ENCODE assay signal across 10 cellular contexts in the genomic region with DNA sequence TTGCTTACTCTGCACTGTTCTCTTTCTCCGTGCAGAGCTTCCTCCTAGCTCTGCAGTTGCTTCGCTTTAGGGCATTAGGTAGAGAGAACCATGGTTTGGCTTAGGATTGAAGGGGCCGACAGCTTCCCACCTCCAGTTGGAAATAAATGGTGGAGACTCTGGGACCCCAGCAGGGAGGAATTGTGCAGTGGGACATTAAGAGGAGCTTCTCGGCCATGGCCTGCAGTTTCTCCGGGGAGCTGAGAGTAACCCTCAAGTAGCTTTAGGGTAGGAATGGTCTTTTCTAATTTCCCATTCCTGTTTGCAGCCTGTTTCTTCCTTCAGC. TPM values are rescaled to one million over a fixed set of nuclear protein-coding genes. Genes with fewer than 3 reads are reported as not detected.
DNase-seq lines count a peak whose midpoint lies in the region; ATAC-seq, FAIRE-seq and TF ChIP-seq lines count a peak whose summit lies in the region.
"Had no signal": no experiment of that assay in that cellular context is flagged by ENCODE, and none has a peak within 500 bp of the region (broad histone marks: within the 10 kb centered on the region; RNA-seq: fewer than 3 reads in every experiment).

No MANE protein-coding gene starts in this region.

- H3K4me3 Mint-ChIP-seq in activated naive CD8-positive, alpha-beta T cell treated with anti-CD3 and anti-CD28 coated beads, Interleukin-2, amount 50 U/mL, for 24 hours: no peak overlapping the region
- H3K4me3 Mint-ChIP-seq: stimulated activated naive B cell treated with anti-CD40 and anti-IgM and Interleukin-4, amounts not matched to agents 10 μg/mL and 1 μg/mL and 100 μg/mL, for 72 hours had no signal

- H3K36me3 ChIP-seq in HUES6 (ENCODE audit: control insufficient read depth, insufficient read depth, low read length): peaks cover 20% of the 10 kb centered on the region
- H3K36me3 ChIP-seq in kidney (ENCODE audit: control insufficient read depth in 1 of 2, insufficient read depth in 2 of 2, low read length in 2 of 2): peaks cover 8 to 12% of the 10 kb centered on the region in 2 donors

- H3K9me3 Mint-ChIP-seq in activated naive CD8-positive, alpha-beta T cell treated with anti-CD3 and anti-CD28 coated beads, Interleukin-2, amount 50 U/mL, for 24 hours: no peaks in the 10 kb centered on the region
- H3K9me3 Mint-ChIP-seq: stimulated activated naive B cell treated with anti-CD40 and anti-IgM and Interleukin-4, amounts not matched to agents 10 μg/mL and 1 μg/mL and 100 μg/mL, for 72 hours had no signal

- peak overlapping the region; percentile 60 for H3K27ac Mint-ChIP-seq in activated naive CD8-positive, alpha-beta T cell treated with anti-CD3 and anti-CD28 coated beads, Interleukin-2, amount 50 U/mL, for 24 hours

- H3K4me3 ChIP-seq in HUES6 (ENCODE audit: low read depth, low read length): peak overlapping the region; percentile 88
- H3K4me3 ChIP-seq in kidney (ENCODE audit: low read length in 2 of 2): peak overlapping the region; percentile 89 to 92

- H3K27me3 ChIP-seq in HUES6 (ENCODE audit: control insufficient read depth, insufficient read depth, low read length): peaks cover 16% of the 10 kb centered on the region
- H3K27me3 ChIP-seq: foreskin keratinocyte had no signal

- ATAC-seq in activated naive CD8-positive, alpha-beta T cell treated with anti-CD3 and anti-CD28 coated beads, Interleukin-2, amount 50 U/mL, for 24 hours: no peak
- no peak for ATAC-seq in HG02981 (IDR thresholded peaks at IDR 0.05; ENCODE audit: unreplicated experiment)
- ATAC-seq in GM18502 (IDR thresholded peaks at IDR 0.05; ENCODE audit: poor library complexity, unreplicated experiment): no peak
- ATAC-seq: foreskin keratinocyte; stimulated activated naive B cell treated with anti-CD40 and anti-IgM and Interleukin-4, amounts not matched to agents 10 μg/mL and 1 μg/mL and 100 μg/mL, for 72 hours had no signal

- no peak for FAIRE-seq in kidney (lab: Jason Lieb, UNC)
- FAIRE-seq: H54 had no signal

- H3K4me1 ChIP-seq in HUES6 (ENCODE audit: control insufficient read depth, insufficient read depth, low read length) (peaks cover 12% of the 10 kb centered on the region), kidney (ENCODE audit: control insufficient read depth in 1 of 2, insufficient read depth in 1 of 2, low read depth in 1 of 2, low read length in 2 of 2) (peaks cover 15 to 17% of the 10 kb centered on the region in 2 donors)

- no peak for TF ChIP-seq CTCF in kidney (IDR thresholded peaks at IDR 0.05; ENCODE audit: borderline replicate concordance, extremely low read depth, insufficient read depth)
- no peak for TF ChIP-seq CTCF in GM10248 (IDR thresholded peaks at IDR 0.05; ENCODE audit: control extremely low read depth, extremely low read depth, low read depth, missing control alignments)

- H3K9ac ChIP-seq in HUES6 (ENCODE audit: low read length) (peak overlapping the region; percentile 73), kidney (ENCODE audit: low read length in 2 of 2) (peak overlapping the region in 1 of 2 donors; percentile 87)

- CTCF ChIA-PET in GM10248 (lab: Yijun Ruan, JAX): interaction anchor here (0.8 to 16.4 kb wide), 20 partner anchors 9 to 801 kb away, joined by 3 to 174 read pairs (median 4); partner anchors contain the start of gene FBXL15

- H3K4me1 Mint-ChIP-seq in activated naive CD8-positive, alpha-beta T cell treated with anti-CD3 and anti-CD28 coated beads, Interleukin-2, amount 50 U/mL, for 24 hours: peaks cover 15% of the 10 kb centered on the region

- no peak for DNase-seq in activated naive CD8-positive, alpha-beta T cell treated with anti-CD3 and anti-CD28 coated beads, Interleukin-2, amount 50 U/mL, for 24 hours
- DNase-seq in kidney (no peak), substantia nigra (lab: John Stamatoyannopoulos, UW) (peak in 3 of 49 donors; percentile 6 to 44 (median 42)), GM10248 (ENCODE audit: extremely low spot score) (no peak)
- DNase-seq: stimulated activated naive B cell treated with anti-CD40 and anti-IgM and Interleukin-4, amounts not matched to agents 10 μg/mL and 1 μg/mL and 100 μg/mL, for 72 hours had no signal

- intact Hi-C loops in kidney (cut with DNase I): no loop called here

- H3K36me3 Mint-ChIP-seq in activated naive CD8-positive, alpha-beta T cell treated with anti-CD3 and anti-CD28 coated beads, Interleukin-2, amount 50 U/mL, for 24 hours (ENCODE audit: low read depth): no peaks in the 10 kb centered on the region

- H3K9me3 ChIP-seq in HUES6 (ENCODE audit: control insufficient read depth, insufficient read depth, low read depth, low read length) (no peaks in the 10 kb centered on the region), kidney (ENCODE audit: control insufficient read depth in 1 of 2, low read length in 2 of 2) (no peaks in the 10 kb centered on the region)

- H3K27me3 Mint-ChIP-seq in activated naive CD8-positive, alpha-beta T cell treated with anti-CD3 and anti-CD28 coated beads, Interleukin-2, amount 50 U/mL, for 24 hours: no peaks in the 10 kb centered on the region
- H3K27me3 Mint-ChIP-seq: stimulated activated naive B cell treated with anti-CD40 and anti-IgM and Interleukin-4, amounts not matched to agents 10 μg/mL and 1 μg/mL and 100 μg/mL, for 72 hours had no signal

- no peak overlapping the region for H3K27ac ChIP-seq in HUES6 (ENCODE audit: low read depth, low read length)
- H3K27ac ChIP-seq in kidney (ENCODE audit: low read depth in 2 of 2, low read length in 2 of 2): no peak overlapping the region
- peak overlapping the region; percentile 77 for H3K27ac ChIP-seq in substantia nigra (ENCODE audit: low read depth, low read length, poor library complexity, severe bottlenecking)
- H3K27ac ChIP-seq: foreskin keratinocyte had no signal

- POLR2A ChIA-PET in GM10248 (lab: Yijun Ruan, JAX): interaction anchor here (0.7 to 1.6 kb wide), 3 partner anchors 78 to 686 kb away, joined by 3 to 4 read pairs (median 4); no protein-coding TSS in a partner anchor

RNA-seq across cellular contexts. Expression of gene SUFU, which starts 1.2 kb away (rescaled TPM):
- 18.9 TPM for total RNA-seq in kidney
- 6.5 TPM for polyA plus RNA-seq in kidney (ENCODE audit: insufficient read depth, low read depth, low replicate concordance)

RNA-seq across cellular contexts. Expression of gene ACTR1A, which starts 2.4 kb away (rescaled TPM):
- total RNA-seq in kidney: 74.2 TPM
- 74.7 TPM for polyA plus RNA-seq in kidney (ENCODE audit: insufficient read depth, low read depth, low replicate concordance)

RNA-seq across cellular contexts. Expression of gene C10orf95, which starts 53.6 kb away (rescaled TPM):
- total RNA-seq in kidney: 2.7 TPM
- 0.62 TPM for polyA plus RNA-seq in kidney (ENCODE audit: insufficient read depth, low read depth, low replicate concordance)
